ENCODE assay signal across 1 cellular context in the genomic region with DNA sequence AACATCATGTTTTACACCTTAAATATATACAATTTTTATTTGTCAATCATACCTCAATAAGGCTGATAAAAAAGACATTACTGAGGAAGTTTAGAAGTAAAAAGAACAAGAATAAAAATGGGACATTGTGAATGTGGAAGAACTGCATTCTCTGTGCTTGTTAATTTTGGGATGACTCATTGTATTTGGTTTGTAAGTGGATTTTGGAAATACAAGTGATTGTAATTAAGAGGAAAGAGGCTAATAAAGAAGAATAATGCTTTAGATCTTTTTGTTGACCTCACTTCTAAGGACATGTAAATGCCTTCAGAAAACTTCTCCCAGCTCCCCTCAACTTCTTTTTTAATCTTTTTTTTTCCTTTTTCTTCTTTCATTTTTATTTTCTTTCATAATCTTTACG.
TF ChIP-seq lines count a peak whose summit lies in the region.

No MANE protein-coding gene starts in this region.

TF ChIP-seq in SK-N-SH, 30 proteins besides CTCF, POLR2A, EP300 and RAD21 (continued from another document):
- TF ChIP-seq, protein P1, sequence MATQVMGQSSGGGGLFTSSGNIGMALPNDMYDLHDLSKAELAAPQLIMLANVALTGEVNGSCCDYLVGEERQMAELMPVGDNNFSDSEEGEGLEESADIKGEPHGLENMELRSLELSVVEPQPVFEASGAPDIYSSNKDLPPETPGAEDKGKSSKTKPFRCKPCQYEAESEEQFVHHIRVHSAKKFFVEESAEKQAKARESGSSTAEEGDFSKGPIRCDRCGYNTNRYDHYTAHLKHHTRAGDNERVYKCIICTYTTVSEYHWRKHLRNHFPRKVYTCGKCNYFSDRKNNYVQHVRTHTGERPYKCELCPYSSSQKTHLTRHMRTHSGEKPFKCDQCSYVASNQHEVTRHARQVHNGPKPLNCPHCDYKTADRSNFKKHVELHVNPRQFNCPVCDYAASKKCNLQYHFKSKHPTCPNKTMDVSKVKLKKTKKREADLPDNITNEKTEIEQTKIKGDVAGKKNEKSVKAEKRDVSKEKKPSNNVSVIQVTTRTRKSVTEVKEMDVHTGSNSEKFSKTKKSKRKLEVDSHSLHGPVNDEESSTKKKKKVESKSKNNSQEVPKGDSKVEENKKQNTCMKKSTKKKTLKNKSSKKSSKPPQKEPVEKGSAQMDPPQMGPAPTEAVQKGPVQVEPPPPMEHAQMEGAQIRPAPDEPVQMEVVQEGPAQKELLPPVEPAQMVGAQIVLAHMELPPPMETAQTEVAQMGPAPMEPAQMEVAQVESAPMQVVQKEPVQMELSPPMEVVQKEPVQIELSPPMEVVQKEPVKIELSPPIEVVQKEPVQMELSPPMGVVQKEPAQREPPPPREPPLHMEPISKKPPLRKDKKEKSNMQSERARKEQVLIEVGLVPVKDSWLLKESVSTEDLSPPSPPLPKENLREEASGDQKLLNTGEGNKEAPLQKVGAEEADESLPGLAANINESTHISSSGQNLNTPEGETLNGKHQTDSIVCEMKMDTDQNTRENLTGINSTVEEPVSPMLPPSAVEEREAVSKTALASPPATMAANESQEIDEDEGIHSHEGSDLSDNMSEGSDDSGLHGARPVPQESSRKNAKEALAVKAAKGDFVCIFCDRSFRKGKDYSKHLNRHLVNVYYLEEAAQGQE (IDR thresholded peaks at IDR 0.05; ENCODE audit: low read depth, low read length) = no peak
- no peak for TF ChIP-seq RXRA (IDR thresholded peaks at IDR 0.05; ENCODE audit: borderline replicate concordance, low read depth)
